ENCODE assay signal across 9 cellular contexts in the genomic region with DNA sequence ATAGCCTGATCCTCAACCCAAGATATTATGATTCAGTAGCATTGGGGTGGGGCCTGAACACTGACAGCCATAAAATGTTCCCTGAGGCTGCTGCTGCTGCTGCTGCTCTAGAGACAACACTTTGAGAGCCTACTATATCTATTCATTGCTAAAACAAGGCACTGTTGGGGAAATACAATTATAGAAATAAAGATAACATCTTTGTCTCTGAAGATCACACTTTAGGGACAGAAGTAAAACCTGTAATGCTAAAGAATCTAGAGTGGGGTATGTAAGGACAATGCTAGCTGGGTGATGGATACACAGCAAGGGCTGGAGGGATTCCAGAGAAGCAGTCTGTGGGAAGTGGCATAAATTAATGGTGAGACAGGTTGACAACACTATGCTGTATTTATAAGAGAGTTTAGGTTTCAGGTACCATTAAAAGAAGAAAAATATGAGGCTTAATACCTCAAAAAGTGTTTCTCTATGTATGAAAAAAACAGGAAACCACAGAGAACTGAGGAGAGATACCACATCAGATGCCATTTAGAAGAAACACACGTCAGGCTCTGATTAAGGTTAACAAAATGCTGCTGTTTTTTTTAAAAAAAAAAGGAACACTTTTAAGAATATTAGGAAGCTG.
DNase-seq lines count a peak whose midpoint lies in the region; ATAC-seq and TF ChIP-seq lines count a peak whose summit lies in the region.
"Had no signal": no experiment of that assay in that cellular context is flagged by ENCODE, and none has a peak within 500 bp of the region (broad histone marks: within the 10 kb centered on the region; RNA-seq: fewer than 3 reads in every experiment).

No MANE protein-coding gene starts in this region.

- peak; percentile 54 for ATAC-seq in GM18505 (IDR thresholded peaks at IDR 0.05; ENCODE audit: unreplicated experiment)
- ATAC-seq in HG03064 (IDR thresholded peaks at IDR 0.05; ENCODE audit: low read depth, unreplicated experiment) = peak; percentile 60
- ATAC-seq in memory B cell (ENCODE audit: low read depth) = peak; percentile 87
- no peak for ATAC-seq in GM18519 (IDR thresholded peaks at IDR 0.05; ENCODE audit: low FRiP score, unreplicated experiment)
- ATAC-seq: K562 had no signal

- POLR2A ChIA-PET in activated CD4-positive, alpha-beta memory T cell treated with anti-CD3 and anti-CD28 coated beads for 36 hours (lab: Charles Lee) = interaction anchor here (0.7 kb wide), 1 partner anchor 49 kb away, joined by 4 read pairs; no protein-coding TSS in a partner anchor

- TF ChIP-seq POLR2A in GM18505 (IDR thresholded peaks at IDR 0.05; ENCODE audit: borderline replicate concordance, extremely low read depth, insufficient read depth, insufficient read length) = no peak

- CTCF ChIA-PET in activated CD4-positive, alpha-beta memory T cell treated with anti-CD3 and anti-CD28 coated beads for 36 hours (lab: Charles Lee) = no interaction called here

- H3K4me1 Mint-ChIP-seq in activated CD4-positive, alpha-beta memory T cell treated with anti-CD3 and anti-CD28 coated beads for 36 hours (ENCODE audit: low read depth) = peaks cover 75% of the 10 kb centered on the region
- H3K4me1 Mint-ChIP-seq in memory B cell = peaks cover 28% of the 10 kb centered on the region

- H3K9me3 Mint-ChIP-seq in activated CD4-positive, alpha-beta memory T cell treated with anti-CD3 and anti-CD28 coated beads for 36 hours = no peaks in the 10 kb centered on the region
- H3K9me3 Mint-ChIP-seq in memory B cell = peaks cover 1% of the 10 kb centered on the region

- peak overlapping the region; percentile 21 for H3K4me3 Mint-ChIP-seq in activated CD4-positive, alpha-beta memory T cell treated with anti-CD3 and anti-CD28 coated beads for 36 hours
- H3K4me3 Mint-ChIP-seq in memory B cell = peak overlapping the region; percentile 30

- intact Hi-C loops in activated CD4-positive, alpha-beta memory T cell treated with anti-CD3 and anti-CD28 coated beads for 36 hours (cut with micrococcal nuclease) = loop anchor here (1.0 to 5.0 kb wide), 7 partner anchors 21 to 580 kb away; no protein-coding TSS in a partner anchor

- peak overlapping the region; percentile 87 for H3K27ac Mint-ChIP-seq in activated CD4-positive, alpha-beta memory T cell treated with anti-CD3 and anti-CD28 coated beads for 36 hours
- H3K27ac Mint-ChIP-seq in memory B cell = peak overlapping the region; percentile 62

- DNase-seq in activated CD4-positive, alpha-beta memory T cell treated with anti-CD3 and anti-CD28 coated beads for 36 hours = peak; percentile 41
- DNase-seq in memory B cell (ENCODE audit: low spot score in 2 of 2) (no peak), NCI-H2029 (lab: John Stamatoyannopoulos, UW) (no peak), globus pallidus (ENCODE audit: low spot score) (no peak), NCI-H1436 treated with DMSO at 0.1 percent for 48 hours (lab: John Stamatoyannopoulos, UW) (no peak)

- peaks cover 21% of the 10 kb centered on the region for H3K36me3 Mint-ChIP-seq in activated CD4-positive, alpha-beta memory T cell treated with anti-CD3 and anti-CD28 coated beads for 36 hours
- H3K36me3 Mint-ChIP-seq in memory B cell = peaks cover 11% of the 10 kb centered on the region

- no peaks in the 10 kb centered on the region for H3K27me3 Mint-ChIP-seq in activated CD4-positive, alpha-beta memory T cell treated with anti-CD3 and anti-CD28 coated beads for 36 hours
- no peaks in the 10 kb centered on the region for H3K27me3 Mint-ChIP-seq in memory B cell
